18 cellular contexts compared by ENCODE assay signal in the genomic region with DNA sequence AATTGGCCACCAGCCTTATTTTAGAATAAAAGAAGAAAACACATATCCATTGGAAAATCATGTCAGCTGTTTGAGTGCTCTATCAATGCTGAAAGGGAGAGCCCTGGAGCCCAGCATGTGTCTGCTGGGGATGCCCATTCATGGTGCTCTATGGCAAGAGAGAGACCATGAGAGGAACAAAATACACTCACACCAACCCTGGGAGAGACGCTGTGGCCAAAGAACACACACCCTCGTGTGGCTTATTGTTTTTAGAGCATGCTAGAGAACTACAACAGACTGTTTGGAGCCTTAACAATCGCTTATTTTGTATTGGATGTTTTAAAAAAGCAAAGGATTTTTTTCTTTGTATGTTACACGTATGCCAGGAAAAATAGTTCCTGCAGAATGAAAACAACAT.
A peak's percentile ranks its signal among the peaks of the same experiment; 100 is the strongest.
DNase-seq lines count a peak whose midpoint lies in the region; ATAC-seq and TF ChIP-seq lines count a peak whose summit lies in the region.
"Had no signal": no experiment of that assay in that cellular context is flagged by ENCODE, and none has a peak within 500 bp of the region (broad histone marks: within the 10 kb centered on the region; RNA-seq: fewer than 3 reads in every experiment).

No MANE protein-coding gene starts in this region.

- no peaks in the 10 kb centered on the region for H3K36me3 ChIP-seq in thyroid gland
- H3K36me3 ChIP-seq in left lung: no peaks in the 10 kb centered on the region
- H3K36me3 ChIP-seq: BLaER1 treated with 17β-estradiol and CSF1 and Interleukin-3, amounts not matched to agents 10 nM and 100 nM had no signal

- H3K9me3 ChIP-seq in thyroid gland (no peaks in the 10 kb centered on the region), left lung (no peaks in the 10 kb centered on the region)
- H3K9me3 ChIP-seq: A549; BLaER1 treated with 17β-estradiol and CSF1 and Interleukin-3, amounts not matched to agents 10 nM and 100 nM; Caco-2 had no signal

- TF ChIP-seq CTCF in nephron (IDR thresholded peaks at IDR 0.05; ENCODE audit: unreplicated experiment in 3 of 3) (no peak), thyroid gland (IDR thresholded peaks at IDR 0.05) (no peak), left lung (IDR thresholded peaks at IDR 0.05) (no peak)

- peak overlapping the region in 2 of 3 experiments; percentile 61 to 65 for H3K27ac Mint-ChIP-seq in nephron
- H3K27ac Mint-ChIP-seq: B cell; CD4-positive, alpha-beta T cell; CD8-positive, alpha-beta T cell had no signal

- no peak for TF ChIP-seq POLR2A in thyroid gland (IDR thresholded peaks at IDR 0.05)

- peaks cover 49% of the 10 kb centered on the region for H3K4me1 Mint-ChIP-seq in nephron
- H3K4me1 Mint-ChIP-seq: B cell had no signal

- DNase-seq in sciatic nerve (ENCODE audit: low spot score) (no peak), thyroid gland (peak; percentile 37 to 48), KG1 (lab: John Stamatoyannopoulos, UW) (no peak), left lung (no peak)
- DNase-seq: AML-193; Caco-2; Calu3; CD4-positive, alpha-beta T cell; CD8-positive, alpha-beta T cell; DMS79 treated with DMSO at 0.1 percent for 48 hours; GF-D8 had no signal

- ATAC-seq in sciatic nerve (peak; percentile 90), GM19397 (IDR thresholded peaks at IDR 0.05; ENCODE audit: unreplicated experiment) (no peak), left lung (no peak)
- ATAC-seq: A549; CD8-positive, alpha-beta T cell had no signal

- no peaks in the 10 kb centered on the region for H3K9me3 Mint-ChIP-seq in nephron
- H3K9me3 Mint-ChIP-seq: CD4-positive, alpha-beta T cell; CD8-positive, alpha-beta T cell had no signal

- H3K4me3 ChIP-seq in thyroid gland (replicated peaks in 1 of 3) (no peak overlapping the region), left lung (no peak overlapping the region)
- H3K4me3 ChIP-seq: A549; BLaER1 treated with 17β-estradiol and CSF1 and Interleukin-3, amounts not matched to agents 10 nM and 100 nM had no signal

- peak overlapping the region in 2 of 3 donors; percentile 40 to 48 for H3K27ac ChIP-seq in thyroid gland
- no peak overlapping the region for H3K27ac ChIP-seq in left lung
- H3K27ac ChIP-seq: 22Rv1; A549; BLaER1 treated with 17β-estradiol and CSF1 and Interleukin-3, amounts not matched to agents 10 nM and 100 nM; C4-2B had no signal

- H3K27me3 Mint-ChIP-seq in nephron (ENCODE audit: low read depth): peaks cover 4% of the 10 kb centered on the region
- H3K27me3 Mint-ChIP-seq: CD4-positive, alpha-beta T cell had no signal

- H3K4me1 ChIP-seq in thyroid gland (peaks cover 20 to 29% of the 10 kb centered on the region in 2 donors), left lung (no peaks in the 10 kb centered on the region)
- H3K4me1 ChIP-seq: A549; BLaER1 treated with 17β-estradiol and CSF1 and Interleukin-3, amounts not matched to agents 10 nM and 100 nM; Caco-2 had no signal

- 18 to 20% methylated on average over 4 of the region's 4 CpGs for WGBS in thyroid gland, 2 donors

- no peak overlapping the region for H3K4me3 Mint-ChIP-seq in nephron
- H3K4me3 Mint-ChIP-seq: B cell; CD4-positive, alpha-beta T cell; CD8-positive, alpha-beta T cell had no signal

- intact Hi-C loops in sciatic nerve (cut with DNase I): no loop called here
- intact Hi-C loops in thyroid gland (cut with DNase I): no loop called here
- intact Hi-C loops in left lung (cut with DNase I): no loop called here

- no peaks in the 10 kb centered on the region for H3K36me3 Mint-ChIP-seq in nephron (ENCODE audit: low read depth)
- H3K36me3 Mint-ChIP-seq: CD8-positive, alpha-beta T cell had no signal

- no peaks in the 10 kb centered on the region for H3K27me3 ChIP-seq in thyroid gland
- H3K27me3 ChIP-seq in left lung: no peaks in the 10 kb centered on the region
- H3K27me3 ChIP-seq: BLaER1 treated with 17β-estradiol and CSF1 and Interleukin-3, amounts not matched to agents 10 nM and 100 nM had no signal

Comparison
In these comparisons a context has a peak if more than half of its experiments do, and no peak if none do; other contexts are left out.
1. DNase-seq: peak in thyroid gland (2 of 2); none in sciatic nerve (single experiment), KG1 (single experiment) and left lung (0 of 2).
2. H3K27ac ChIP-seq: peak in thyroid gland (2 of 3); none in left lung (0 of 2).